20 cellular contexts compared by ENCODE assay signal in genomic region chr22:45506961-45507360, GRCh38. TPM values are rescaled to one million over a fixed set of nuclear protein-coding genes. Genes with fewer than 3 reads are reported as not detected.
DNase-seq lines count a peak whose midpoint lies in the region; TF ChIP-seq lines count a peak whose summit lies in the region.
"Had no signal": no experiment of that assay in that cellular context is flagged by ENCODE, and none has a peak within 500 bp of the region (broad histone marks: within the 10 kb centered on the region; RNA-seq: fewer than 3 reads in every experiment).

No MANE protein-coding gene starts in this region.

- H2BK12ac ChIP-seq in mesenchymal stem cell (ENCODE audit: low read length in 2 of 2): peak overlapping the region in 1 of 2 experiments; percentile 85

- H3K4me1 ChIP-seq in esophagus (ENCODE audit: control insufficient read depth in 2 of 2, insufficient read depth in 2 of 2, low read length in 1 of 2) (peaks cover 10 to 12% of the 10 kb centered on the region in 2 donors), mesenchymal stem cell (ENCODE audit: control insufficient read depth, insufficient read depth, low read depth, low read length) (peaks cover 51% of the 10 kb centered on the region), suprapubic skin (peaks cover 57% of the 10 kb centered on the region)

- peak overlapping the region; percentile 50 for H2AK5ac ChIP-seq in mesenchymal stem cell (ENCODE audit: low read length, severe bottlenecking)

- no peaks in the 10 kb centered on the region for H3K9me3 ChIP-seq in esophagus (ENCODE audit: control insufficient read depth in 2 of 2, insufficient read depth in 1 of 2, low read depth in 1 of 2, low read length in 1 of 2)
- no peaks in the 10 kb centered on the region for H3K9me3 ChIP-seq in mesenchymal stem cell (ENCODE audit: control insufficient read depth, low read length)
- H3K9me3 ChIP-seq in suprapubic skin: no peaks in the 10 kb centered on the region
- H3K9me3 ChIP-seq: MG63, spleen, thoracic aorta had no signal

- TF ChIP-seq EP300 in suprapubic skin (IDR thresholded peaks at IDR 0.05): no peak

- peak overlapping the region; percentile 57 for H4K91ac ChIP-seq in mesenchymal stem cell (ENCODE audit: low read length)

- no peak overlapping the region for H2AFZ ChIP-seq in mesenchymal stem cell (ENCODE audit: low read depth, low read length)

- no peak overlapping the region for H3K14ac ChIP-seq in mesenchymal stem cell (ENCODE audit: low read length in 2 of 2)

- no peak overlapping the region for H3K4ac ChIP-seq in mesenchymal stem cell (ENCODE audit: low read depth in 1 of 2, low read length in 2 of 2)

- H2BK5ac ChIP-seq in mesenchymal stem cell (ENCODE audit: low read depth, low read length, poor library complexity, severe bottlenecking): no peak overlapping the region

- H3K27me3 ChIP-seq in esophagus (ENCODE audit: control insufficient read depth in 1 of 2, insufficient read depth in 2 of 2, low read length in 2 of 2): no peaks in the 10 kb centered on the region
- no peaks in the 10 kb centered on the region for H3K27me3 ChIP-seq in mesenchymal stem cell (ENCODE audit: control insufficient read depth in 1 of 2, insufficient read depth in 1 of 2, low read length in 2 of 2)
- H3K27me3 ChIP-seq in suprapubic skin: peaks cover 19% of the 10 kb centered on the region
- H3K27me3 ChIP-seq: MG63 had no signal

- no peaks in the 10 kb centered on the region for H3K36me3 ChIP-seq in esophagus (ENCODE audit: control insufficient read depth in 2 of 2, insufficient read depth in 2 of 2, low read length in 1 of 2)
- H3K36me3 ChIP-seq in mesenchymal stem cell (ENCODE audit: control insufficient read depth in 1 of 2, insufficient read depth in 2 of 2, low read depth in 1 of 2, low read length in 2 of 2): peaks cover 4 to 27% of the 10 kb centered on the region in 2 experiments
- no peaks in the 10 kb centered on the region for H3K36me3 ChIP-seq in suprapubic skin
- H3K36me3 ChIP-seq: MG63, spleen, thoracic aorta had no signal

- peak overlapping the region; percentile 8 for H3K9ac ChIP-seq in mesenchymal stem cell (ENCODE audit: low read length)

- H3K23ac ChIP-seq in mesenchymal stem cell (ENCODE audit: low read length in 2 of 2): peak overlapping the region in 1 of 2 experiments; percentile 9

- H4K8ac ChIP-seq in mesenchymal stem cell (ENCODE audit: low read length): peak overlapping the region; percentile 5

- TF ChIP-seq POLR2A in suprapubic skin (IDR thresholded peaks at IDR 0.05): no peak

- peak overlapping the region; percentile 18 to 38 for H3K27ac ChIP-seq in esophagus (ENCODE audit: low read depth in 2 of 2, low read length in 1 of 2)
- no peak overlapping the region for H3K27ac ChIP-seq in mesenchymal stem cell (ENCODE audit: low read length, poor library complexity, severe bottlenecking)
- peak overlapping the region; percentile 49 for H3K27ac ChIP-seq in suprapubic skin
- H3K27ac ChIP-seq: HL-60, spleen, thoracic aorta had no signal

- peak overlapping the region; percentile 0 for H2BK15ac ChIP-seq in mesenchymal stem cell (ENCODE audit: low read depth, poor library complexity, severe bottlenecking)

- peak overlapping the region in 1 of 2 experiments; percentile 28 for H3K18ac ChIP-seq in mesenchymal stem cell (ENCODE audit: low read depth in 1 of 2, low read length in 2 of 2)

- H3K79me1 ChIP-seq in mesenchymal stem cell (replicated peaks; ENCODE audit: low read length, poor library complexity, severe bottlenecking): no peaks in the 10 kb centered on the region

- no peak overlapping the region for H3K4me2 ChIP-seq in mesenchymal stem cell (ENCODE audit: low read length, poor library complexity, severe bottlenecking)

- H3K4me3 ChIP-seq in HFF-Myc (replicated peaks; ENCODE audit: low read depth, low read length) (peak overlapping the region; percentile 100), esophagus (ENCODE audit: low read depth in 1 of 2, low read length in 2 of 2) (no peak overlapping the region), mesenchymal stem cell (ENCODE audit: insufficient read depth in 1 of 2, low read depth in 1 of 2, low read length in 2 of 2) (peak overlapping the region in 1 of 2 experiments; percentile 96), suprapubic skin (peak overlapping the region; percentile 64)
- H3K4me3 ChIP-seq: MG63, spleen, thoracic aorta had no signal

- no peak for DNase-seq in HFF-Myc (ENCODE audit: extremely low read depth, low read depth)
- no peak for DNase-seq in mesenchymal stem cell
- DNase-seq in suprapubic skin (ENCODE audit: low spot score in 2 of 2): no peak
- DNase-seq in NCI-H345 (lab: John Stamatoyannopoulos, UW): no peak
- no peak for DNase-seq in glomerular visceral epithelial cell (ENCODE audit: extremely low spot score)
- no peak for DNase-seq in DMS53 treated with DMSO at 0.1 percent for 48 hours (lab: John Stamatoyannopoulos, UW; ENCODE audit: unreplicated experiment)
- DNase-seq in NCI-H2081 (lab: John Stamatoyannopoulos, UW): no peak
- DNase-seq: activated CD4-positive, alpha-beta T cell treated with anti-CD3 and anti-CD28 coated beads, Interleukin-2, amount 10 ng/mL, durations not matched to agents 7 days and 5 days; activated CD8-positive, alpha-beta memory T cell treated with anti-CD3 and anti-CD28 coated beads, Interleukin-2, amount 50 U/mL, for 4 hours; AML-193; head of caudate nucleus; MG63; NCI-H1436 treated with DMSO at 0.1 percent for 48 hours; NCI-H82; PC-3; spleen had no signal

- H2BK120ac ChIP-seq in mesenchymal stem cell (ENCODE audit: low read depth, low read length): no peak overlapping the region

- no peak for TF ChIP-seq CTCF in HFF-Myc (IDR thresholded peaks at IDR 0.05; ENCODE audit: low read depth, low read length, missing control alignments)
- no peak for TF ChIP-seq CTCF in suprapubic skin (IDR thresholded peaks at IDR 0.05)

- 64 to 74% methylated on average over 7 of the region's 7 CpGs for WGBS in esophagus, 2 donors
- WGBS in mesenchymal stem cell: 79% methylated on average over 7 of the region's 7 CpGs
- 64% methylated on average over 7 of the region's 7 CpGs for WGBS in suprapubic skin

RNA-seq across cellular contexts. Expression of gene FBLN1, which starts 4.3 kb away (rescaled TPM):
- 10 to 100 TPM; 18.8 to 50.3 TPM for polyA plus RNA-seq in esophagus
- 190 TPM for polyA plus RNA-seq in mesenchymal stem cell (2013, experiment 1 of 2)
- 191 TPM for polyA plus RNA-seq in mesenchymal stem cell (2013, experiment 2 of 2)
- total RNA-seq in suprapubic skin: 100 to 1,000 TPM; 111 to 174 (median 139) TPM
- total RNA-seq: activated CD4-positive, alpha-beta T cell treated with anti-CD3 and anti-CD28 coated beads, Interleukin-2, amount 10 ng/mL, durations not matched to agents 7 days and 5 days; naive thymus-derived CD8-positive, alpha-beta T cell had no signal
- polyA plus RNA-seq: naive thymus-derived CD8-positive, alpha-beta T cell had no signal

Comparison
In these comparisons a context has a peak if more than half of its experiments do, and no peak if none do; other contexts are left out.
1. H3K4me3 ChIP-seq: peak in HFF-Myc (single experiment) and suprapubic skin (single experiment); none in esophagus (0 of 2).